8 cellular contexts compared by ENCODE assay signal in the genomic region with DNA sequence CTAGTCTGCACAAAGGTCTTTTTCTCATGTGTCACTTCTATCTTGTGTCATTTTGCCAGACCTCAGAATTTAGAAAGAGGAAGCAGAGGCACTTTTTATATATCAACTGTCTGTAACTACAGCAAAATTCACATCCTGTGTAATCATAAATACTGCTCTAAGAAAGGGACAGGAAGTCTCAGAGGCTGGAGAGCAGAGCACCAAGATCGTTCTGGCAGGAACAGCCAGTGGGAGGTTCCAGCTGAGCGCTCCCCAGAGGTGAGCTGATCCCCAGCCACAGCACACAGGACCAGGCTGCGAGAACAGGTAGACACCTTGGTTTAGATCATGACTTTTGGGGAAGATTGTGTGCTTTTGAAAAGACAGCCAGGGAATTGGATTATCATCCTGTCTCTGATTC. TPM values are rescaled to one million over a fixed set of nuclear protein-coding genes. Genes with fewer than 3 reads are reported as not detected.
DNase-seq lines count a peak whose midpoint lies in the region; ATAC-seq, FAIRE-seq and TF ChIP-seq lines count a peak whose summit lies in the region.

A gene with protein sequence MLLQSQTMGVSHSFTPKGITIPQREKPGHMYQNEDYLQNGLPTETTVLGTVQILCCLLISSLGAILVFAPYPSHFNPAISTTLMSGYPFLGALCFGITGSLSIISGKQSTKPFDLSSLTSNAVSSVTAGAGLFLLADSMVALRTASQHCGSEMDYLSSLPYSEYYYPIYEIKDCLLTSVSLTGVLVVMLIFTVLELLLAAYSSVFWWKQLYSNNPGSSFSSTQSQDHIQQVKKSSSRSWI (plus strand): TSS at position 174 of the 400 bp plus-strand sequence. CDS start 4,610 bp downstream, outside the sequence.

- in situ Hi-C loops in KBM-7 (cut with MboI; ENCODE audit: low pct_unique_long_range_greater_than_20kb, low sequenced_read_pairs): no loop called here

- no peak within 1 kb of the TSS for H3K4me3 Mint-ChIP-seq in neural progenitor cell

- H3K27me3 ChIP-seq in gastroesophageal sphincter (no peaks in the 10 kb centered on the region), thoracic aorta (replicated peaks; ENCODE audit: insufficient read depth) (no peaks in the 10 kb centered on the region), neural progenitor cell (no peaks in the 10 kb centered on the region)

- no peaks in the 10 kb centered on the region for H3F3A ChIP-seq in neural progenitor cell (ENCODE audit: low read depth)

- WGBS in gastroesophageal sphincter (ENCODE audit: low coverage in 1 of 2), 2 donors: 46% methylated on average over 2 of the region's 3 CpGs; no CpG with 5 or more reads in 1 of the 2 donors

- TF ChIP-seq CTCF in gastroesophageal sphincter (IDR thresholded peaks at IDR 0.05): no peak
- TF ChIP-seq CTCF in thoracic aorta (IDR thresholded peaks at IDR 0.05): no peak
- TF ChIP-seq CTCF in neural progenitor cell (IDR thresholded peaks at IDR 0.05): no peak

- no peaks in the 10 kb centered on the region for H3K9me3 ChIP-seq in gastroesophageal sphincter
- H3K9me3 ChIP-seq in thoracic aorta: no peaks in the 10 kb centered on the region
- H3K9me3 ChIP-seq in neural progenitor cell (ENCODE audit: low read depth): no peaks in the 10 kb centered on the region

- H3K4me3 ChIP-seq in gastroesophageal sphincter (peak within 1 kb of the TSS in 1 of 2 donors; percentile 31), thoracic aorta (peak within 1 kb of the TSS; percentile 59), neural progenitor cell (no peak within 1 kb of the TSS)

- no peaks in the 10 kb centered on the region for H3K79me2 ChIP-seq in neural progenitor cell (ENCODE audit: low read depth)

- TF ChIP-seq EP300 in gastroesophageal sphincter (IDR thresholded peaks at IDR 0.05): no peak

- no peaks in the 10 kb centered on the region for H3K36me3 Mint-ChIP-seq in neural progenitor cell

- no peaks in the 10 kb centered on the region for H3K4me1 Mint-ChIP-seq in neural progenitor cell

- TF ChIP-seq POLR2A in gastroesophageal sphincter (IDR thresholded peaks at IDR 0.05): peak; percentile 45 to 51

- peaks cover 2% of the 10 kb centered on the region for H3K27me3 Mint-ChIP-seq in neural progenitor cell (ENCODE audit: insufficient read depth, low read depth)

- peak; percentile 57 for DNase-seq in GF-D8 (lab: John Stamatoyannopoulos, UW)
- DNase-seq in KBM-7: peak; percentile 92
- no peak for DNase-seq in thoracic aorta (ENCODE audit: low spot score)
- no peak for DNase-seq in NCI-H146 treated with DMSO at 0.1 percent for 48 hours (lab: John Stamatoyannopoulos, UW; ENCODE audit: unreplicated experiment)
- no peak for DNase-seq in urothelium cell line (ENCODE audit: low spot score)
- no peak for DNase-seq in neural progenitor cell (ENCODE audit: low spot score)

- H3K9me3 Mint-ChIP-seq in neural progenitor cell: no peaks in the 10 kb centered on the region

- FAIRE-seq in urothelium cell line (lab: Jason Lieb, UNC): no peak

- H2AFZ ChIP-seq in neural progenitor cell (replicated peaks): no peak within 1 kb of the TSS

- H3K4me2 ChIP-seq in neural progenitor cell: no peak within 1 kb of the TSS

- H3K9ac ChIP-seq in neural progenitor cell: no peak within 1 kb of the TSS

- H3K27ac Mint-ChIP-seq in neural progenitor cell: no peak within 1 kb of the TSS

- peak within 1 kb of the TSS in 2 of 4 donors; percentile 12 to 44 for H3K27ac ChIP-seq in gastroesophageal sphincter
- peak within 1 kb of the TSS in 1 of 2 donors; percentile 58 for H3K27ac ChIP-seq in thoracic aorta
- no peak within 1 kb of the TSS for H3K27ac ChIP-seq in neural progenitor cell

- ATAC-seq in GM21423 (IDR thresholded peaks at IDR 0.05; ENCODE audit: unreplicated experiment): peak; percentile 93
- ATAC-seq in gastroesophageal sphincter: peak; percentile 63
- ATAC-seq in thoracic aorta (ENCODE audit: insufficient number of reproducible peaks, low FRiP score, low read depth): no peak

- H3K4me1 ChIP-seq in gastroesophageal sphincter: no peaks in the 10 kb centered on the region
- H3K4me1 ChIP-seq in thoracic aorta (ENCODE audit: control insufficient read depth in 1 of 2, low read depth in 2 of 2): no peaks in the 10 kb centered on the region
- H3K4me1 ChIP-seq in neural progenitor cell: no peaks in the 10 kb centered on the region

- H3K36me3 ChIP-seq in gastroesophageal sphincter (no peaks in the 10 kb centered on the region), thoracic aorta (no peaks in the 10 kb centered on the region), neural progenitor cell (no peaks in the 10 kb centered on the region)

- H4K20me1 ChIP-seq in neural progenitor cell (ENCODE audit: low read depth): no peaks in the 10 kb centered on the region

RNA-seq across cellular contexts. Expression of the gene that starts here (rescaled TPM):
- 10 to 100 TPM; 15.0 to 34.2 (median 23.5) TPM for total RNA-seq in gastroesophageal sphincter
- total RNA-seq in thoracic aorta: 10 to 100 TPM; 41.8 to 81.8 TPM
- total RNA-seq in neural progenitor cell (ENCODE audit: low replicate concordance): not detected in 2 replicates

Comparison
In these comparisons a context has a peak if more than half of its experiments do, and no peak if none do; other contexts are left out.
1. RNA of the gene that starts here (total RNA-seq): 41.8 to 81.8 TPM in thoracic aorta and 15.0 to 34.2 TPM in gastroesophageal sphincter; not detected in neural progenitor cell; every median in the first group is over 10 times any median in the second.
2. DNase-seq: peak in GF-D8 (single experiment) and KBM-7 (single experiment); none in thoracic aorta (single experiment), NCI-H146 treated with DMSO at 0.1 percent for 48 hours (single experiment), urothelium cell line (single experiment) and neural progenitor cell (single experiment).